23 cellular contexts compared by ENCODE assay signal in genomic region chr4:4821577-4821976, GRCh38. TPM values are rescaled to one million over a fixed set of nuclear protein-coding genes. Genes with fewer than 3 reads are reported as not detected.
A peak's percentile ranks its signal among the peaks of the same experiment; 100 is the strongest.
DNase-seq lines count a peak whose midpoint lies in the region; ATAC-seq, FAIRE-seq and TF ChIP-seq lines count a peak whose summit lies in the region.
"Had no signal": no experiment of that assay in that cellular context is flagged by ENCODE, and none has a peak within 500 bp of the region (broad histone marks: within the 10 kb centered on the region; RNA-seq: fewer than 3 reads in every experiment).

No MANE protein-coding gene starts in this region.

- H3K9me3 ChIP-seq in endothelial cell of umbilical vein (replicated peaks; ENCODE audit: control insufficient read depth, insufficient read depth, low read length) (no peaks in the 10 kb centered on the region), small intestine (ENCODE audit: control insufficient read depth, low read depth) (no peaks in the 10 kb centered on the region)
- H3K9me3 ChIP-seq: BE2C had no signal

- H3K4me1 ChIP-seq in endothelial cell of umbilical vein (ENCODE audit: control insufficient read depth, extremely low read depth, insufficient read depth, low read length), result no peaks in the 10 kb centered on the region
- H3K4me1 ChIP-seq in small intestine (ENCODE audit: control insufficient read depth in 2 of 2, insufficient read depth in 1 of 2, low read depth in 1 of 2, low read length in 1 of 2), result no peaks in the 10 kb centered on the region
- H3K4me1 ChIP-seq: BE2C, BLaER1 had no signal

- no peaks in the 10 kb centered on the region for H3K9me1 ChIP-seq in endothelial cell of umbilical vein (replicated peaks; ENCODE audit: control insufficient read depth, extremely low read depth, insufficient read depth, low read length)

- peak overlapping the region; percentile 7 for H3K27ac Mint-ChIP-seq in neural crest cell (ENCODE audit: unreplicated experiment)
- no peak overlapping the region for H3K27ac Mint-ChIP-seq in naive thymus-derived CD8-positive, alpha-beta T cell
- H3K27ac Mint-ChIP-seq: CD14-positive monocyte; CD4-positive, alpha-beta memory T cell; CD4-positive, CD25-positive, alpha-beta regulatory T cell; CD8-positive, alpha-beta memory T cell had no signal

- FAIRE-seq in endothelial cell of umbilical vein (lab: Jason Lieb, UNC) (peak; percentile 49), small intestine (lab: Jason Lieb, UNC) (no peak)
- FAIRE-seq: A204.1, D721Med, G401.6, GM12891, GM19239 had no signal

- no peak for TF ChIP-seq POLR2A in endothelial cell of umbilical vein (IDR thresholded peaks at IDR 0.05; ENCODE audit: low read depth, low read length)

- no peaks in the 10 kb centered on the region for H4K20me1 ChIP-seq in endothelial cell of umbilical vein (replicated peaks; ENCODE audit: control insufficient read depth, extremely low read depth, insufficient read depth, low read length)
- H4K20me1 ChIP-seq: BLaER1 had no signal

- no peak overlapping the region for H3K27ac ChIP-seq in endothelial cell of umbilical vein (ENCODE audit: insufficient read depth, low read depth, low read length)
- H3K27ac ChIP-seq in small intestine (ENCODE audit: low read depth in 1 of 2, low read length in 1 of 2), result no peak overlapping the region
- H3K27ac ChIP-seq: BLaER1 had no signal

- H3K4me3 ChIP-seq in endothelial cell of umbilical vein (replicated peaks in 1 of 3; ENCODE audit: insufficient read depth in 1 of 3, low read depth in 1 of 3, low read length in 3 of 3), result no peak overlapping the region
- H3K4me3 ChIP-seq in small intestine (ENCODE audit: low read depth in 1 of 2, low read length in 2 of 2), result no peak overlapping the region
- H3K4me3 ChIP-seq: BLaER1 had no signal

- H3K9ac ChIP-seq in endothelial cell of umbilical vein (replicated peaks; ENCODE audit: extremely low read depth, insufficient read depth, low read length), result no peak overlapping the region
- H3K9ac ChIP-seq: BLaER1 had no signal

- POLR2A ChIA-PET in endothelial cell of umbilical vein (lab: Charles Lee), result no interaction called here
- POLR2A ChIA-PET in naive thymus-derived CD8-positive, alpha-beta T cell (lab: Charles Lee), result no interaction called here

- H3K27me3 ChIP-seq in endothelial cell of umbilical vein (ENCODE audit: control insufficient read depth in 2 of 2, insufficient read depth in 2 of 2, low read length in 2 of 2) (no peaks in the 10 kb centered on the region), small intestine (ENCODE audit: control insufficient read depth in 2 of 2, insufficient read depth in 2 of 2, low read length in 2 of 2) (no peaks in the 10 kb centered on the region)
- H3K27me3 ChIP-seq: BE2C, BLaER1 had no signal

- no peak for ATAC-seq in naive thymus-derived CD8-positive, alpha-beta T cell

- CTCF ChIA-PET in endothelial cell of umbilical vein (lab: Charles Lee), result no interaction called here

- peaks cover 6% of the 10 kb centered on the region for H3K27me3 Mint-ChIP-seq in neural crest cell (ENCODE audit: low read depth)
- H3K27me3 Mint-ChIP-seq in naive thymus-derived CD8-positive, alpha-beta T cell, result peaks cover 0 to 25% (median 2%) of the 10 kb centered on the region in 5 donors

- H3K36me3 ChIP-seq in endothelial cell of umbilical vein (ENCODE audit: control insufficient read depth in 2 of 2, extremely low read depth in 1 of 2, insufficient read depth in 2 of 2, low read length in 2 of 2) (no peaks in the 10 kb centered on the region), small intestine (ENCODE audit: control insufficient read depth in 2 of 2, insufficient read depth in 2 of 2, low read length in 2 of 2) (no peaks in the 10 kb centered on the region)
- H3K36me3 ChIP-seq: BE2C, BLaER1 had no signal

- peaks cover 16% of the 10 kb centered on the region for H3K36me3 Mint-ChIP-seq in neural crest cell (ENCODE audit: low read depth)
- H3K36me3 Mint-ChIP-seq in naive thymus-derived CD8-positive, alpha-beta T cell, result peaks cover 3 to 50% (median 4%) of the 10 kb centered on the region in 3 donors
- H3K36me3 Mint-ChIP-seq: CD14-positive monocyte; CD4-positive, CD25-positive, alpha-beta regulatory T cell had no signal

- no peaks in the 10 kb centered on the region for H3K79me2 ChIP-seq in endothelial cell of umbilical vein (ENCODE audit: control insufficient read depth, insufficient read depth, low read length)

- dilution Hi-C loops in endothelial cell of umbilical vein (cut with MboI; ENCODE audit: extremely low pct_ligation_motif_present, low sequenced_read_pairs), result no loop called here

- no peak for DNase-seq in endothelial cell of umbilical vein (ENCODE audit: low read depth, low spot score)
- DNase-seq in neural crest cell (ENCODE audit: low read depth, low spot score), result no peak
- DNase-seq in small intestine, result peak; percentile 7
- no peak for DNase-seq in naive thymus-derived CD8-positive, alpha-beta T cell
- no peak for DNase-seq in LoVo (ENCODE audit: low spot score)
- no peak for DNase-seq in activated T-cell treated with anti-CD3 and anti-CD28 coated beads, Interleukin-2, amount 50 U/mL, for 48 hours
- DNase-seq: 8988T; ACHN; BE2C; C1 segment of cervical spinal cord; CD4-positive, alpha-beta memory T cell; CD4-positive, CD25-positive, alpha-beta regulatory T cell; CD8-positive, alpha-beta memory T cell; COR-L47; DMS79 treated with DMSO at 0.1 percent for 48 hours; GF-D8 had no signal

- H3K9me3 Mint-ChIP-seq in neural crest cell, result peaks cover 19% of the 10 kb centered on the region
- H3K9me3 Mint-ChIP-seq in naive thymus-derived CD8-positive, alpha-beta T cell, result peaks cover 11 to 82% (median 45%) of the 10 kb centered on the region in 9 donors

- H3K4me1 Mint-ChIP-seq in neural crest cell, result peaks cover 33% of the 10 kb centered on the region
- H3K4me1 Mint-ChIP-seq in naive thymus-derived CD8-positive, alpha-beta T cell, result no peaks in the 10 kb centered on the region
- H3K4me1 Mint-ChIP-seq: CD14-positive monocyte; CD4-positive, alpha-beta memory T cell; CD4-positive, CD25-positive, alpha-beta regulatory T cell; CD8-positive, alpha-beta memory T cell had no signal

- TF ChIP-seq CTCF in endothelial cell of umbilical vein (IDR thresholded peaks at IDR 0.05; ENCODE audit: extremely low read depth in 1 of 2, insufficient read depth in 1 of 2, low read depth in 1 of 2, low read length in 2 of 2) (no peak), neural crest cell (conservative IDR thresholded peaks at IDR 0.05) (no peak)

- no peak overlapping the region for H3K4me3 Mint-ChIP-seq in neural crest cell
- no peak overlapping the region for H3K4me3 Mint-ChIP-seq in naive thymus-derived CD8-positive, alpha-beta T cell
- H3K4me3 Mint-ChIP-seq: CD14-positive monocyte; CD4-positive, alpha-beta memory T cell; CD8-positive, alpha-beta memory T cell had no signal

- no peak overlapping the region for H2AFZ ChIP-seq in endothelial cell of umbilical vein (ENCODE audit: low read depth, low read length)

- no peak overlapping the region for H3K4me2 ChIP-seq in endothelial cell of umbilical vein (ENCODE audit: insufficient read depth, low read length)
- H3K4me2 ChIP-seq: BLaER1 had no signal

- intact Hi-C loops in endothelial cell of umbilical vein (cut with micrococcal nuclease), result no loop called here

- no TSS peak for BruUV-seq in endothelial cell of umbilical vein (replicated peaks; lab: Mats Ljungman, UMichigan)

TF ChIP-seq in endothelial cell of umbilical vein, 7 proteins besides CTCF, POLR2A, EP300 and RAD21:
- TF ChIP-seq GATA2 (IDR thresholded peaks at IDR 0.05; ENCODE audit: insufficient read depth, insufficient read length, low read depth, low read length) (no peak), JUN (IDR thresholded peaks at IDR 0.05; ENCODE audit: borderline replicate concordance, insufficient read depth, insufficient read length, low read depth) (no peak), FOS (IDR thresholded peaks at IDR 0.05; ENCODE audit: borderline replicate concordance, insufficient read depth, low read length) (no peak), MAX (IDR thresholded peaks at IDR 0.05; ENCODE audit: insufficient read depth, insufficient read length) (no peak), EZH2 (IDR thresholded peaks at IDR 0.05; ENCODE audit: borderline replicate concordance, low read depth, low read length, severe bottlenecking) (no peak), POLR2AphosphoS5 (IDR thresholded peaks at IDR 0.05; ENCODE audit: insufficient read depth, low read depth, low read length) (no peak), MYC (IDR thresholded peaks at IDR 0.05; ENCODE audit: low read depth, low read length) (no peak)
TF ChIP-seq in endothelial cell of umbilical vein: peak in this region for 0.

RNA-seq across cellular contexts. Expression of gene MSX1, which starts 37.9 kb away (rescaled TPM):
- total RNA-seq in endothelial cell of umbilical vein (4.1 and 5.0 TPM in 2 replicates), neural crest cell (2.2 and 2.5 TPM in 2 replicates)
- polyA plus RNA-seq in endothelial cell of umbilical vein (6.2 and 9.2 TPM in 2 replicates), small intestine (under 1 TPM in 1 of 3 donors, not detected in 2; 0.67 TPM)
- 3.2 and 4.6 TPM in 2 replicates for polyA plus RNA-seq in endothelial cell of umbilical vein (2011; cell fraction: cytosol; rRNA removed)
- polyA plus RNA-seq in endothelial cell of umbilical vein (2011; cell fraction: nucleus; rRNA removed), result 2.6 and 3.4 TPM in 2 replicates
- 0.63 and 0.66 TPM in 2 replicates for polyA plus RNA-seq in endothelial cell of umbilical vein (2012)
- polyA minus RNA-seq in endothelial cell of umbilical vein, result 0.70 TPM in 2 replicates
- 2.7 TPM for polyA minus RNA-seq in endothelial cell of umbilical vein (2011; cell fraction: cytosol; rRNA and poly(A)+ RNA removed)
- 0.67 and 1.0 TPM in 2 replicates for polyA minus RNA-seq in endothelial cell of umbilical vein (2011; cell fraction: nucleus; rRNA and poly(A)+ RNA removed)
- total RNA-seq in naive thymus-derived CD8-positive, alpha-beta T cell, result not detected
- polyA plus RNA-seq in naive thymus-derived CD8-positive, alpha-beta T cell, result not detected
- total RNA-seq: CD4-positive, alpha-beta memory T cell had no signal
- polyA plus RNA-seq: CD14-positive monocyte; CD4-positive, alpha-beta memory T cell; CD8-positive, alpha-beta memory T cell had no signal
